Comparison of ENCODE assay signal across 32 cellular contexts in genomic region chr1:244365821-244366220, GRCh38.
"Had no signal": no experiment of that assay in that cellular context is flagged by ENCODE, and none has a peak within 500 bp of the region (broad histone marks: within the 10 kb centered on the region; RNA-seq: fewer than 3 reads in every experiment).

No MANE protein-coding gene starts in this region.

- H3K4me3 Mint-ChIP-seq: activated CD8-positive, alpha-beta T cell treated with anti-CD3 and anti-CD28 coated beads for 36 hours; activated naive CD8-positive, alpha-beta T cell; central memory CD8-positive, alpha-beta T cell; naive thymus-derived CD8-positive, alpha-beta T cell; neural progenitor cell; stimulated activated memory B cell treated with anti-CD40 and anti-IgM and Interleukin-4, amounts not matched to agents 10 μg/mL and 1 μg/mL and 100 μg/mL, for 72 hours; stimulated activated naive CD8-positive, alpha-beta T cell treated with anti-CD3 and anti-CD28 coated beads, Interleukin-15, amount 100 ng/mL, for 72 hours; WTC11 had no signal

- H3K4me1 Mint-ChIP-seq: central memory CD8-positive, alpha-beta T cell; naive thymus-derived CD8-positive, alpha-beta T cell; stimulated activated memory B cell treated with anti-CD40 and anti-IgM and Interleukin-4, amounts not matched to agents 10 μg/mL and 1 μg/mL and 100 μg/mL, for 72 hours; stimulated activated naive CD8-positive, alpha-beta T cell treated with anti-CD3 and anti-CD28 coated beads, Interleukin-15, amount 100 ng/mL, for 72 hours had no signal

- DNase-seq: activated CD4-positive, alpha-beta T cell treated with anti-CD3 and anti-CD28 coated beads for 1 hour; activated CD4-positive, alpha-beta T cell treated with anti-CD3 and anti-CD28 coated beads, Interleukin-2, amount 50 U/mL, for 1 hour; activated CD8-positive, alpha-beta T cell treated with anti-CD3 and anti-CD28 coated beads for 36 hours; activated naive CD4-positive, alpha-beta T cell treated with Interleukin-2 at 50 U/mL for 16 hours; activated T-cell treated with anti-CD3 and anti-CD28 coated beads, Interleukin-2, amount 50 U/mL, for 48 hours; anterior cingulate cortex; dermis blood vessel endothelial cell; effector CD4-positive, alpha-beta T cell; gastrocnemius medialis; glutamatergic neuron; mammary epithelial cell; midbrain; naive thymus-derived CD8-positive, alpha-beta T cell; occipital lobe; retina; small intestine; stimulated activated CD4-positive, alpha-beta T cell treated with anti-CD3 and anti-CD28 coated beads, Interleukin-1b, Interleukin-23, amount 100 ng/mL, for 48 hours; stimulated activated CD4-positive, alpha-beta T cell treated with anti-CD3 and anti-CD28 coated beads, Interleukin-4, amount 100 ng/mL, for 4 hours; stimulated activated CD8-positive, alpha-beta memory T cell treated with anti-CD3 and anti-CD28 coated beads, Interleukin-4, amount 100 ng/mL, for 48 hours; stimulated activated naive CD8-positive, alpha-beta T cell treated with anti-CD3 and anti-CD28 coated beads, Interleukin-15, amount 100 ng/mL, for 72 hours; T-helper 2 cell; thyroid gland; upper lobe of right lung had no signal

- H3K27me3 ChIP-seq: esophagus muscularis mucosa, gastrocnemius medialis, neural progenitor cell, thyroid gland, upper lobe of right lung had no signal

- ATAC-seq: activated CD8-positive, alpha-beta T cell treated with anti-CD3 and anti-CD28 coated beads for 36 hours; gastrocnemius medialis; naive thymus-derived CD8-positive, alpha-beta T cell; sciatic nerve; stimulated activated memory B cell treated with anti-CD40 and anti-IgM and Interleukin-4, amounts not matched to agents 10 μg/mL and 1 μg/mL and 100 μg/mL, for 72 hours; stimulated activated naive CD8-positive, alpha-beta T cell treated with anti-CD3 and anti-CD28 coated beads, Interleukin-15, amount 100 ng/mL, for 72 hours; upper lobe of right lung; WTC11 had no signal

- H3K9me3 ChIP-seq: esophagus muscularis mucosa, gastrocnemius medialis, thyroid gland, upper lobe of right lung had no signal

- H3K27ac ChIP-seq: gastrocnemius medialis, neural progenitor cell, thyroid gland, upper lobe of right lung had no signal

- H3K27me3 Mint-ChIP-seq: activated CD8-positive, alpha-beta T cell treated with anti-CD3 and anti-CD28 coated beads for 36 hours; activated naive CD8-positive, alpha-beta T cell; central memory CD8-positive, alpha-beta T cell; naive thymus-derived CD8-positive, alpha-beta T cell; stimulated activated memory B cell treated with anti-CD40 and anti-IgM and Interleukin-4, amounts not matched to agents 10 μg/mL and 1 μg/mL and 100 μg/mL, for 72 hours; stimulated activated naive CD8-positive, alpha-beta T cell treated with anti-CD3 and anti-CD28 coated beads, Interleukin-15, amount 100 ng/mL, for 72 hours had no signal

- H3K27ac Mint-ChIP-seq: activated CD8-positive, alpha-beta T cell treated with anti-CD3 and anti-CD28 coated beads for 36 hours; activated naive CD8-positive, alpha-beta T cell; activated T-helper 2 cell treated with anti-CD3 and anti-CD28 coated beads, Interferon-gamma antibody, Interleukin-2, Interleukin-4, amounts not matched to agents 10 μg/mL and 5 μg/mL and 100 μg/mL, durations not matched to agents 14 hours and 24 hours and 36 hours; progenitor cell of endocrine pancreas; stimulated activated memory B cell treated with anti-CD40 and anti-IgM and Interleukin-4, amounts not matched to agents 10 μg/mL and 1 μg/mL and 100 μg/mL, for 72 hours; WTC11 had no signal

- H3K36me3 ChIP-seq: esophagus muscularis mucosa, gastrocnemius medialis, neural progenitor cell, thyroid gland, upper lobe of right lung had no signal

- H2AFZ ChIP-seq: neural progenitor cell had no signal

- H3K4me3 ChIP-seq: esophagus muscularis mucosa, gastrocnemius medialis, neural progenitor cell, thyroid gland, upper lobe of right lung had no signal

- H3K4me2 ChIP-seq: neural progenitor cell had no signal

- H3K9ac ChIP-seq: neural progenitor cell had no signal

- H3K36me3 Mint-ChIP-seq: neural progenitor cell had no signal

- H3K4me1 ChIP-seq: gastrocnemius medialis had no signal
